Comparison of ENCODE assay signal across 8 cellular contexts in the genomic region with DNA sequence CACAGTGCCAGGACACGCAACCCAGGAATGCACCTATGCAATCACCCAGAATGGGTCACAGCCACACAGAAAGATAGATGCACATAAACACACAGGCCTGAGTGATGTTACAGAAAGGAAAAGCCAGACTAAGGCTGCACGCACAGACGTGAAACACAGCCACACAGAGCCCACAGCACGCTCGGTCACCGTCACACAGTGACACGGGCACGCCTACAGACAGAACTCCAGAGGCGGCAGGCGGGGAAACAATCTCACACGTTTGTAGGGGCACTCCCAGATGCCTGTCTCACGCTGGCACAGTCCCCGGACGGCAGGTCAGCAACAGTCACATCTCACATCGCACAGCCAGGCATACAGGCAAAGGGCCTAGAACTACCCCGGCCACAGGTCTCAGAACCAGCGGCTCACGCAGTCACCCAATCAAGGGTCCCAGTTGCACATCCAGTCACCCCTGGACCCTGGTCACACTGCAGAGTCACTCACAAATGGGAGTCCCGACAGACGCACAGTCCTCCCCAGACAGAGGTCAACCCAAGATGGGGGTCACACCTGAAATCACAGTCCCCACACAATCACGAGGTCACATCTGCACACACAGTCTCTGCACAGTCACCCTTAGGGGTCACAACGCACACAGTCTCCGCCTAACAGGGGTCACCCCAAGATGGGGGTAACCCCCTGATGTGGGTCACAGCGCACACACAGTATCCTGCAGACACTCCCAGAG. TPM values are rescaled to one million over a fixed set of nuclear protein-coding genes. Genes with fewer than 3 reads are reported as not detected.
A peak's percentile ranks its signal among the peaks of the same experiment; 100 is the strongest.
DNase-seq lines count a peak whose midpoint lies in the region; ATAC-seq and TF ChIP-seq lines count a peak whose summit lies in the region.

No MANE protein-coding gene starts in this region.

- peak; percentile 12 for ATAC-seq in HG02623 (IDR thresholded peaks at IDR 0.05; ENCODE audit: unreplicated experiment)

- TF ChIP-seq CTCF in GM13976 (IDR thresholded peaks at IDR 0.05; ENCODE audit: borderline replicate concordance, control extremely low read depth, extremely low read depth, insufficient read depth, missing control alignments): no peak
- TF ChIP-seq CTCF in fibroblast of pulmonary artery (IDR thresholded peaks at IDR 0.05; ENCODE audit: low read length, missing control alignments): no peak
- no peak for TF ChIP-seq CTCF in tibial nerve (IDR thresholded peaks at IDR 0.05)

- WGBS in tibial nerve, 2 donors: 0 to 3% methylated on average over 15 to 24 of the region's 24 CpGs

- H3K4me1 ChIP-seq in tibial nerve: peaks cover 0 to 67% (median 42%) of the 10 kb centered on the region in 4 donors

- no peaks in the 10 kb centered on the region for H3K9me3 ChIP-seq in tibial nerve

- H3K4me3 ChIP-seq in fibroblast of pulmonary artery (replicated peaks; ENCODE audit: low read depth, low read length) (peak overlapping the region; percentile 99), tibial nerve (peak overlapping the region; percentile 74 to 83 (median 76))

- no peaks in the 10 kb centered on the region for H3K36me3 ChIP-seq in tibial nerve

- in situ Hi-C loops in GM13976 (cut with MboI; ENCODE audit: low sequenced_read_pairs, unreplicated experiment): no loop called here

- H3K27me3 ChIP-seq in tibial nerve: no peaks in the 10 kb centered on the region

- H3K27ac ChIP-seq in tibial nerve: peak overlapping the region; percentile 72 to 95 (median 92)

- TF ChIP-seq POLR2A in tibial nerve (IDR thresholded peaks at IDR 0.05): peak in 1 of 2 donors; percentile 21

- peak in 1 of 2 donors; percentile 62 for TF ChIP-seq EP300 in tibial nerve (IDR thresholded peaks at IDR 0.05)

- DNase-seq in GM13976 (ENCODE audit: low spot score): peak; percentile 41
- DNase-seq in OCI-M1 (lab: John Stamatoyannopoulos, UW): peak; percentile 71
- DNase-seq in activated T-helper 1 cell treated with anti-CD3 and anti-CD28 coated beads, Interleukin-2, amount 50 U/mL, for 16 hours (ENCODE audit: low read depth in 1 of 2, low spot score in 1 of 2): peak; percentile 21 to 47
- peak; percentile 80 for DNase-seq in fibroblast of pulmonary artery (ENCODE audit: low read depth)
- DNase-seq in nucleus accumbens (lab: John Stamatoyannopoulos, UW): peak in 42 of 56 donors; percentile 8 to 72 (median 45)
- peak; percentile 54 for DNase-seq in tibial nerve (ENCODE audit: low spot score in 2 of 2)
- no peak for DNase-seq in NCI-H446 (lab: John Stamatoyannopoulos, UW)

RNA-seq across cellular contexts. Expression of a gene that starts 0.8 kb away (rescaled TPM):
- 10 to 100 TPM; 23.6 to 66.9 (median 28.0) TPM for total RNA-seq in tibial nerve

RNA-seq across cellular contexts. Expression of a gene that starts 23.3 kb away (rescaled TPM):
- total RNA-seq in tibial nerve: not detected

Comparison
In these comparisons a context has a peak if more than half of its experiments do, and no peak if none do; other contexts are left out.
1. DNase-seq: peak in GM13976 (single experiment), OCI-M1 (single experiment), activated T-helper 1 cell treated with anti-CD3 and anti-CD28 coated beads, Interleukin-2, amount 50 U/mL, for 16 hours (2 of 2), fibroblast of pulmonary artery (single experiment), nucleus accumbens (42 of 56) and tibial nerve (2 of 2); none in NCI-H446 (0 of 2).